Comparison of ENCODE assay signal across 33 cellular contexts in genomic region chr19:2511991-2512390, GRCh38.
"Had no signal": no experiment of that assay in that cellular context is flagged by ENCODE, and none has a peak within 500 bp of the region (broad histone marks: within the 10 kb centered on the region; RNA-seq: fewer than 3 reads in every experiment).

No MANE protein-coding gene starts in this region.

- H3K9me3 Mint-ChIP-seq: activated CD4-positive, alpha-beta memory T cell treated with anti-CD3 and anti-CD28 coated beads for 36 hours; activated CD4-positive, alpha-beta T cell treated with anti-CD3 and anti-CD28 coated beads, Interleukin-2, amount 10 ng/mL, durations not matched to agents 24 days and 14 days; activated naive CD4-positive, alpha-beta T cell treated with anti-CD3 and anti-CD28 coated beads for 36 hours; activated naive CD8-positive, alpha-beta T cell treated with anti-CD3 and anti-CD28 coated beads for 36 hours; activated T-helper 1 cell treated with anti-CD3 and anti-CD28 coated beads, Interleukin-12 subunit alpha, Interleukin-12 subunit beta, Interleukin-2, Interleukin-4 antibody, amounts not matched to agents 30 ng/mL and 10 ng/mL and 1 ng/mL, durations not matched to agents 14 hours and 24 hours and 36 hours; nephron progenitor cell; stimulated activated naive CD8-positive, alpha-beta T cell treated with anti-CD3 and anti-CD28 coated beads, Interleukin-15, Interleukin-2, amounts not matched to agents 100 ng/mL and 50 ng/mL, for 24 hours had no signal

- H3K4me1 ChIP-seq: adrenal gland, colonic mucosa, prostate gland, vagina had no signal

- H3K36me3 ChIP-seq: adrenal gland, cardiac muscle cell, colonic mucosa, gastrocnemius medialis, left lung, lower lobe of right lung, pancreas, prostate gland, right atrium auricular region, upper lobe of left lung, vagina had no signal

- H3K9me3 ChIP-seq: adrenal gland, colonic mucosa, gastrocnemius medialis, left lung, lower lobe of right lung, pancreas, prostate gland, right atrium auricular region, upper lobe of left lung, vagina had no signal

- H3K27me3 Mint-ChIP-seq: activated CD4-positive, alpha-beta memory T cell treated with anti-CD3 and anti-CD28 coated beads for 36 hours; activated naive CD8-positive, alpha-beta T cell treated with anti-CD3 and anti-CD28 coated beads for 36 hours; naive B cell; stimulated activated naive CD8-positive, alpha-beta T cell treated with anti-CD3 and anti-CD28 coated beads, Interleukin-15, Interleukin-2, amounts not matched to agents 100 ng/mL and 50 ng/mL, for 24 hours had no signal

- ATAC-seq: activated CD4-positive, CD25-positive, alpha-beta regulatory T cell treated with anti-CD3 and anti-CD28 coated beads, Interleukin-2, amount 50 U/mL, for 24 hours; gastrocnemius medialis had no signal

- DNase-seq: activated CD4-positive, alpha-beta memory T cell treated with anti-CD3 and anti-CD28 coated beads for 36 hours; activated CD4-positive, alpha-beta T cell treated with anti-CD3 and anti-CD28 coated beads, Interleukin-2, amount 10 ng/mL, durations not matched to agents 24 days and 14 days; activated CD8-positive, alpha-beta memory T cell treated with anti-CD3 and anti-CD28 coated beads, Interleukin-2, amount 50 U/mL, for 4 hours; activated effector memory CD4-positive, alpha-beta T cell treated with anti-CD3 and anti-CD28 coated beads, Interleukin-2, amount 50 U/mL, for 16 hours; activated naive CD4-positive, alpha-beta T cell treated with anti-CD3 and anti-CD28 coated beads for 36 hours; activated naive CD8-positive, alpha-beta T cell treated with anti-CD3 and anti-CD28 coated beads for 36 hours; activated T-cell treated with anti-CD3 and anti-CD28 coated beads, Interleukin-2, amount 50 U/mL, for 1 hour; adrenal gland; aorta; cerebellar nuclear complex; colonic mucosa; effector CD8-positive, alpha-beta T cell; gastrocnemius medialis; glutamatergic neuron; lower lobe of right lung; naive B cell; nephron progenitor cell; pancreas; stimulated activated CD4-positive, alpha-beta T cell treated with anti-CD3 and anti-CD28 coated beads, Interleukin-15, amount 100 ng/mL, for 24 hours; T-helper 9 cell; upper lobe of left lung had no signal

- H3K4me1 Mint-ChIP-seq: brain had no signal

- H3K4me3 ChIP-seq: adrenal gland, cardiac muscle cell, colonic mucosa, gastrocnemius medialis, left lung, lower lobe of right lung, pancreas, prostate gland, right atrium auricular region, smooth muscle cell, upper lobe of left lung, vagina had no signal

- H3K27ac Mint-ChIP-seq: activated CD4-positive, alpha-beta memory T cell treated with anti-CD3 and anti-CD28 coated beads for 36 hours; activated CD4-positive, alpha-beta T cell treated with anti-CD3 and anti-CD28 coated beads, Interleukin-2, amount 10 ng/mL, durations not matched to agents 24 days and 14 days; activated naive CD4-positive, alpha-beta T cell treated with anti-CD3 and anti-CD28 coated beads for 36 hours; activated naive CD8-positive, alpha-beta T cell treated with anti-CD3 and anti-CD28 coated beads for 36 hours; activated T-helper 1 cell treated with anti-CD3 and anti-CD28 coated beads, Interleukin-12 subunit alpha, Interleukin-12 subunit beta, Interleukin-2, Interleukin-4 antibody, amounts not matched to agents 30 ng/mL and 10 ng/mL and 1 ng/mL, durations not matched to agents 14 hours and 24 hours and 36 hours; brain; nephron progenitor cell; stimulated activated naive CD8-positive, alpha-beta T cell treated with anti-CD3 and anti-CD28 coated beads, Interleukin-15, Interleukin-2, amounts not matched to agents 100 ng/mL and 50 ng/mL, for 24 hours had no signal

- H3K4me3 Mint-ChIP-seq: activated CD4-positive, alpha-beta memory T cell treated with anti-CD3 and anti-CD28 coated beads for 36 hours; activated CD4-positive, alpha-beta T cell treated with anti-CD3 and anti-CD28 coated beads, Interleukin-2, amount 10 ng/mL, durations not matched to agents 24 days and 14 days; activated naive CD4-positive, alpha-beta T cell treated with anti-CD3 and anti-CD28 coated beads for 36 hours; activated naive CD8-positive, alpha-beta T cell treated with anti-CD3 and anti-CD28 coated beads for 36 hours; activated T-helper 1 cell treated with anti-CD3 and anti-CD28 coated beads, Interleukin-12 subunit alpha, Interleukin-12 subunit beta, Interleukin-2, Interleukin-4 antibody, amounts not matched to agents 30 ng/mL and 10 ng/mL and 1 ng/mL, durations not matched to agents 14 hours and 24 hours and 36 hours; brain; naive B cell; nephron progenitor cell; stimulated activated naive CD8-positive, alpha-beta T cell treated with anti-CD3 and anti-CD28 coated beads, Interleukin-15, Interleukin-2, amounts not matched to agents 100 ng/mL and 50 ng/mL, for 24 hours had no signal

- H3K27ac ChIP-seq: adrenal gland, cardiac muscle cell, colonic mucosa, epithelial cell of prostate, gastrocnemius medialis, left lung, lower lobe of right lung, pancreas, prostate gland, right atrium auricular region, upper lobe of left lung, vagina, VCaP had no signal

- H3K36me3 Mint-ChIP-seq: activated CD4-positive, alpha-beta memory T cell treated with anti-CD3 and anti-CD28 coated beads for 36 hours; activated naive CD8-positive, alpha-beta T cell treated with anti-CD3 and anti-CD28 coated beads for 36 hours had no signal
